Comparison of ENCODE assay signal across 8 cellular contexts in genomic region chrX:84188320-84188834, GRCh38. TPM values are rescaled to one million over a fixed set of nuclear protein-coding genes. Genes with fewer than 3 reads are reported as not detected.
A peak's percentile ranks its signal among the peaks of the same experiment; 100 is the strongest.
DNase-seq lines count a peak whose midpoint lies in the region; ATAC-seq and TF ChIP-seq lines count a peak whose summit lies in the region.

No MANE protein-coding gene starts in this region.

- no peak for TF ChIP-seq CTCF in heart right ventricle (IDR thresholded peaks at IDR 0.05)

- peak overlapping the region in 9 of 10 donors; percentile 31 to 56 (median 52) for H3K4me3 ChIP-seq in heart right ventricle
- H3K4me3 ChIP-seq in MG63 = no peak overlapping the region

- H3K36me3 ChIP-seq in heart right ventricle (no peaks in the 10 kb centered on the region), MG63 (no peaks in the 10 kb centered on the region)

- DNase-seq in COR-L47 (lab: John Stamatoyannopoulos, UW) (peak; percentile 66), NCI-H1105 (lab: John Stamatoyannopoulos, UW) (peak; percentile 65), heart right ventricle (peak; percentile 8 to 30), pons (ENCODE audit: low spot score) (peak; percentile 3), MG63 (no peak)
- DNase-seq in activated T-helper 2 cell treated with anti-CD3 and anti-CD28 coated beads, Interferon-gamma antibody, Interleukin-2, Interleukin-4, amounts not matched to agents 10 μg/mL and 5 μg/mL and 100 μg/mL, durations not matched to agents 14 hours and 24 hours and 36 hours (ENCODE audit: low spot score) = no peak
- no peak for DNase-seq in activated naive CD4-positive, alpha-beta T cell treated with anti-CD3 and anti-CD28 coated beads, Interleukin-2, amount 50 U/mL, for 72 hours (ENCODE audit: low spot score in 2 of 2)

- peaks cover 14% of the 10 kb centered on the region for H3K27me3 Mint-ChIP-seq in activated T-helper 2 cell treated with anti-CD3 and anti-CD28 coated beads, Interferon-gamma antibody, Interleukin-2, Interleukin-4, amounts not matched to agents 10 μg/mL and 5 μg/mL and 100 μg/mL, durations not matched to agents 14 hours and 24 hours and 36 hours (ENCODE audit: low read depth)

- H3K9me3 Mint-ChIP-seq in activated T-helper 2 cell treated with anti-CD3 and anti-CD28 coated beads, Interferon-gamma antibody, Interleukin-2, Interleukin-4, amounts not matched to agents 10 μg/mL and 5 μg/mL and 100 μg/mL, durations not matched to agents 14 hours and 24 hours and 36 hours = no peaks in the 10 kb centered on the region
- peaks cover 5 to 10% of the 10 kb centered on the region in 2 donors for H3K9me3 Mint-ChIP-seq in activated naive CD4-positive, alpha-beta T cell treated with anti-CD3 and anti-CD28 coated beads, Interleukin-2, amount 50 U/mL, for 72 hours

- intact Hi-C loops in activated T-helper 2 cell treated with anti-CD3 and anti-CD28 coated beads, Interferon-gamma antibody, Interleukin-2, Interleukin-4, amounts not matched to agents 10 μg/mL and 5 μg/mL and 100 μg/mL, durations not matched to agents 14 hours and 24 hours and 36 hours (cut with micrococcal nuclease) = no loop called here
- intact Hi-C loops in heart right ventricle (cut with DNase I) = no loop called here

- H3K4me1 Mint-ChIP-seq in activated T-helper 2 cell treated with anti-CD3 and anti-CD28 coated beads, Interferon-gamma antibody, Interleukin-2, Interleukin-4, amounts not matched to agents 10 μg/mL and 5 μg/mL and 100 μg/mL, durations not matched to agents 14 hours and 24 hours and 36 hours (ENCODE audit: low read depth) = no peaks in the 10 kb centered on the region

- H3K9me3 ChIP-seq in heart right ventricle = no peaks in the 10 kb centered on the region
- H3K9me3 ChIP-seq in MG63 = no peaks in the 10 kb centered on the region

- peak; percentile 53 for ATAC-seq in GM19395 (IDR thresholded peaks at IDR 0.05; ENCODE audit: unreplicated experiment)
- ATAC-seq in heart right ventricle = peak in 5 of 8 donors; percentile 30 to 63 (median 41)
- ATAC-seq in activated naive CD4-positive, alpha-beta T cell treated with anti-CD3 and anti-CD28 coated beads, Interleukin-2, amount 50 U/mL, for 72 hours = no peak

- H3K27me3 ChIP-seq in heart right ventricle (peaks cover 0 to 39% (median 2%) of the 10 kb centered on the region in 7 donors), MG63 (peaks cover 3% of the 10 kb centered on the region)

- H3K4me3 Mint-ChIP-seq in activated T-helper 2 cell treated with anti-CD3 and anti-CD28 coated beads, Interferon-gamma antibody, Interleukin-2, Interleukin-4, amounts not matched to agents 10 μg/mL and 5 μg/mL and 100 μg/mL, durations not matched to agents 14 hours and 24 hours and 36 hours (ENCODE audit: low read depth) = peak overlapping the region; percentile 60

- WGBS in heart right ventricle, 2 donors = 2 to 9% methylated on average over 13 to 18 of the region's 19 CpGs

- H3K36me3 Mint-ChIP-seq in activated T-helper 2 cell treated with anti-CD3 and anti-CD28 coated beads, Interferon-gamma antibody, Interleukin-2, Interleukin-4, amounts not matched to agents 10 μg/mL and 5 μg/mL and 100 μg/mL, durations not matched to agents 14 hours and 24 hours and 36 hours (ENCODE audit: low read depth) = no peaks in the 10 kb centered on the region
- H3K36me3 Mint-ChIP-seq in activated naive CD4-positive, alpha-beta T cell treated with anti-CD3 and anti-CD28 coated beads, Interleukin-2, amount 50 U/mL, for 72 hours = peaks cover 6 to 11% of the 10 kb centered on the region in 2 donors

- H3K27ac Mint-ChIP-seq in activated T-helper 2 cell treated with anti-CD3 and anti-CD28 coated beads, Interferon-gamma antibody, Interleukin-2, Interleukin-4, amounts not matched to agents 10 μg/mL and 5 μg/mL and 100 μg/mL, durations not matched to agents 14 hours and 24 hours and 36 hours = no peak overlapping the region
- no peak overlapping the region for H3K27ac Mint-ChIP-seq in activated naive CD4-positive, alpha-beta T cell treated with anti-CD3 and anti-CD28 coated beads, Interleukin-2, amount 50 U/mL, for 72 hours

- no peak overlapping the region for H3K27ac ChIP-seq in heart right ventricle

- peaks cover 0 to 4% (median 0%) of the 10 kb centered on the region in 9 donors for H3K4me1 ChIP-seq in heart right ventricle

RNA-seq across cellular contexts. Expression of gene RPS6KA6, which starts 0.4 kb away (rescaled TPM):
- total RNA-seq in activated T-helper 2 cell treated with anti-CD3 and anti-CD28 coated beads, Interferon-gamma antibody, Interleukin-2, Interleukin-4, amounts not matched to agents 10 μg/mL and 5 μg/mL and 100 μg/mL, durations not matched to agents 14 hours and 24 hours and 36 hours = 0.14 and 0.27 TPM in 2 replicates
- 1 to 10 TPM in 1 of 10 donors, under 1 TPM in 9; 0.21 to 1.3 (median 0.45) TPM for total RNA-seq in heart right ventricle
- under 1 TPM; 0.04 to 0.51 TPM for polyA plus RNA-seq in heart right ventricle
- not detected in 2 replicates for total RNA-seq in MG63 (2014; rRNA removed; shearing (Covaris generic); ENCODE audit: low replicate concordance)
- under 1 TPM; 0.07 to 0.16 TPM for total RNA-seq in activated naive CD4-positive, alpha-beta T cell treated with anti-CD3 and anti-CD28 coated beads, Interleukin-2, amount 50 U/mL, for 72 hours

Comparison
In these comparisons a context has a peak if more than half of its experiments do, and no peak if none do; other contexts are left out.
1. DNase-seq: peak in COR-L47 (single experiment), NCI-H1105 (single experiment), heart right ventricle (2 of 2) and pons (single experiment); none in activated T-helper 2 cell treated with anti-CD3 and anti-CD28 coated beads, Interferon-gamma antibody, Interleukin-2, Interleukin-4, amounts not matched to agents 10 μg/mL and 5 μg/mL and 100 μg/mL, durations not matched to agents 14 hours and 24 hours and 36 hours (single experiment), MG63 (single experiment) and activated naive CD4-positive, alpha-beta T cell treated with anti-CD3 and anti-CD28 coated beads, Interleukin-2, amount 50 U/mL, for 72 hours (0 of 2).
2. ATAC-seq: peak in GM19395 (single experiment) and heart right ventricle (5 of 8); none in activated naive CD4-positive, alpha-beta T cell treated with anti-CD3 and anti-CD28 coated beads, Interleukin-2, amount 50 U/mL, for 72 hours (0 of 2).